ENCODE assay signal across 7 cellular contexts in genomic region chr14:73755434-73756014, GRCh38. TPM values are rescaled to one million over a fixed set of nuclear protein-coding genes. Genes with fewer than 3 reads are reported as not detected.
A peak's percentile ranks its signal among the peaks of the same experiment; 100 is the strongest.
DNase-seq lines count a peak whose midpoint lies in the region; ATAC-seq and TF ChIP-seq lines count a peak whose summit lies in the region.

No MANE protein-coding gene starts in this region.

- H3K9me2 ChIP-seq in SU-DHL-6 (replicated peaks; ENCODE audit: insufficient read depth, low read length) = no peaks in the 10 kb centered on the region

- H3K36me3 ChIP-seq in SU-DHL-6 (ENCODE audit: low read length) (no peaks in the 10 kb centered on the region), esophagus squamous epithelium (no peaks in the 10 kb centered on the region)

- TF ChIP-seq POLR2A in GM19193 (IDR thresholded peaks at IDR 0.05; ENCODE audit: extremely low read depth, insufficient read depth, insufficient read length) = peak; percentile 23
- no peak for TF ChIP-seq POLR2A in esophagus squamous epithelium (IDR thresholded peaks at IDR 0.05)

- intact Hi-C loops in esophagus squamous epithelium (cut with DNase I) = no loop called here

- DNase-seq in esophagus squamous epithelium (lab: John Stamatoyannopoulos, UW) (no peak), renal cortical epithelial cell (ENCODE audit: low read depth) (peak; percentile 38), Kasumi-1 (lab: John Stamatoyannopoulos, UW) (no peak)

- H3K27ac ChIP-seq in SU-DHL-6 (ENCODE audit: low read depth, low read length) (peak overlapping the region; percentile 97), esophagus squamous epithelium (peak overlapping the region; percentile 92 to 100 (median 98))

- H3F3A ChIP-seq in SU-DHL-6 (ENCODE audit: insufficient read depth) = peaks cover 42% of the 10 kb centered on the region

- peak overlapping the region; percentile 81 for H3K4me2 ChIP-seq in SU-DHL-6 (ENCODE audit: low read depth, low read length, poor library complexity, severe bottlenecking)

- no peak for TF ChIP-seq CTCF in SU-DHL-6 (IDR thresholded peaks at IDR 0.05; ENCODE audit: insufficient read depth, low read length, poor library complexity, severe bottlenecking)
- TF ChIP-seq CTCF in esophagus squamous epithelium (IDR thresholded peaks at IDR 0.05) = no peak

- H2AFZ ChIP-seq in SU-DHL-6 (ENCODE audit: low read depth, low read length, severe bottlenecking) = no peak overlapping the region

- H3K27me3 ChIP-seq in SU-DHL-6 (ENCODE audit: low read length) (no peaks in the 10 kb centered on the region), esophagus squamous epithelium (no peaks in the 10 kb centered on the region)

- H3K9ac ChIP-seq in SU-DHL-6 (ENCODE audit: low read length) = peak overlapping the region; percentile 96

- peaks cover 93% of the 10 kb centered on the region for H3K79me2 ChIP-seq in SU-DHL-6 (ENCODE audit: insufficient read depth, low read length)

- WGBS in esophagus squamous epithelium, 2 donors = 6 to 22% methylated on average over 3 to 5 of the region's 5 CpGs

- H3K9me3 ChIP-seq in SU-DHL-6 (ENCODE audit: insufficient read depth, low read length) (no peaks in the 10 kb centered on the region), esophagus squamous epithelium (no peaks in the 10 kb centered on the region)

- H3K4me1 ChIP-seq in esophagus squamous epithelium = peaks cover 82 to 89% (median 86%) of the 10 kb centered on the region in 3 donors

- ATAC-seq in HG03159 (IDR thresholded peaks at IDR 0.05; ENCODE audit: unreplicated experiment) = no peak
- no peak for ATAC-seq in HG02870 (IDR thresholded peaks at IDR 0.05; ENCODE audit: unreplicated experiment)

- no peaks in the 10 kb centered on the region; the same call in 1 of the 2 replicates for H4K20me1 ChIP-seq in SU-DHL-6 (ENCODE audit: low read depth, low read length)

- H3K4me3 ChIP-seq in SU-DHL-6 (ENCODE audit: insufficient read depth, low read length, poor library complexity, severe bottlenecking) (peak overlapping the region; percentile 44), esophagus squamous epithelium (peak overlapping the region in 3 of 4 donors; percentile 9 to 50 (median 29))

RNA-seq across cellular contexts. Expression of gene PNMA1, which starts 41.3 kb away (rescaled TPM):
- total RNA-seq in esophagus squamous epithelium = 10 to 100 TPM in 1 of 4 donors, 1 to 10 TPM in 3; 4.2 to 13.9 (median 7.2) TPM
- total RNA-seq in renal cortical epithelial cell = 15.3 and 86.2 TPM in 2 replicates
